In the genomic region with DNA sequence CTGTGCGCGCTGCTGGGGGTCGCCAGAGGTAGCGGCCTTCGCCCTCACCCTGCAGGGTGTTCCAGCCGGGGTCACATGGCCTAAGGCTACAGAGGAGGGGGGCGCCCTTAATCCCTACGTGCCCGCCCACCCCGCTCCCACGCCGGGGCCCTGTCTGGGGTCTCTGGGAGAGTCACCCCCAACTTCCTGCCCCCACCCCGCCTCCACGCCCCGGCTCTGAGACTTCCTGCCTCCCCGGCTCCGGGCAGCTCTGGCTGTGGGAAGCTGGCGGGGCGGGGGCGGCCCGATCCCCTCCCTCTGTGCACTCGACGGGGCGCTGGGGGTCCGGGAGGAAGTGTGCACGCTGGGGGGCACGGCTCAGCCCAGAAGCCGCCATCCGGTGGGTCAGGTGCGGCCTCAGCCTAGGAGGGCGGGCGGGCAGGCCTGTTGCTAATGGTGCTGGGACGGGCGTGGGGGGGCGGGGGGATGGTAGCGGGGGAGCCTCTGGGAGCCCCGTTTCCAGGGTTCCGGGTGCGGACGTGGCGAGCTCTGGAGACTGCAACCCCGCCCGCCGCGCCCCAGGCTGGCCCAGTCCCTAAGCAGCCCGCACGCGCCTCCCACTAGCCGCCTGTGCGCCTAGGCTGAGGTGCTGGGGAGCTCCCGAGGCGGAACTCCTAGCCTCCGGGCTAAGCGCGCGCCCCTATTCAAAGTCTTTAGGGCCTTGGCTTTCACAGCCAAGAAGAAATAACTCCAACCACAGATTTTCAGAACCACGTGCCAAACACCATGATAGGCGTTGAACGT, we compare ENCODE assay signal across 8 cellular contexts.
DNase-seq lines count a peak whose midpoint lies in the region; ATAC-seq, FAIRE-seq and TF ChIP-seq lines count a peak whose summit lies in the region.

No MANE protein-coding gene starts in this region.

- H3K36me3 ChIP-seq in endothelial cell of umbilical vein (ENCODE audit: control insufficient read depth in 2 of 2, extremely low read depth in 1 of 2, insufficient read depth in 2 of 2, low read length in 2 of 2): no peaks in the 10 kb centered on the region

- no peak overlapping the region for H3K9ac ChIP-seq in endothelial cell of umbilical vein (replicated peaks; ENCODE audit: extremely low read depth, insufficient read depth, low read length)

- ATAC-seq in SK-N-SH treated with all-trans-retinoic acid at 6 μM for 48 hours: peak; percentile 15

- CTCF ChIA-PET in GM10248 (lab: Yijun Ruan, JAX): interaction anchor here (1.0 to 7.4 kb wide), 12 partner anchors 9 to 79 kb away, joined by 3 to 31 read pairs (median 4); no protein-coding TSS in a partner anchor
- CTCF ChIA-PET in endothelial cell of umbilical vein (lab: Charles Lee): interaction anchor here (0.6 to 3.0 kb wide), 10 partner anchors 9 to 81 kb away, joined by 3 to 27 read pairs (median 6); no protein-coding TSS in a partner anchor

- H3K27ac Mint-ChIP-seq in nephron progenitor cell: peak overlapping the region; percentile 99

- H3K9me1 ChIP-seq in endothelial cell of umbilical vein (replicated peaks; ENCODE audit: control insufficient read depth, extremely low read depth, insufficient read depth, low read length): no peaks in the 10 kb centered on the region

- H3K27ac ChIP-seq in endothelial cell of umbilical vein (ENCODE audit: insufficient read depth, low read depth, low read length): no peak overlapping the region

- TF ChIP-seq CTCF in GM10248 (IDR thresholded peaks at IDR 0.05; ENCODE audit: control extremely low read depth, extremely low read depth, low read depth, missing control alignments) (no peak), endothelial cell of umbilical vein (IDR thresholded peaks at IDR 0.05; ENCODE audit: extremely low read depth in 1 of 2, insufficient read depth in 1 of 2, low read depth in 1 of 2, low read length in 2 of 2) (no peak), nephron progenitor cell (IDR thresholded peaks at IDR 0.05) (no peak)

- no peak for FAIRE-seq in endothelial cell of umbilical vein (lab: Jason Lieb, UNC)

- H3K4me1 Mint-ChIP-seq in nephron progenitor cell: peaks cover 66% of the 10 kb centered on the region

- POLR2A ChIA-PET in GM10248 (lab: Yijun Ruan, JAX): no interaction called here
- POLR2A ChIA-PET in endothelial cell of umbilical vein (lab: Charles Lee): interaction anchor here (0.6 kb wide), 1 partner anchor 19 kb away, joined by 5 read pairs; no protein-coding TSS in a partner anchor

- peak overlapping the region; percentile 58 for H3K4me3 Mint-ChIP-seq in nephron progenitor cell

- H3K27me3 ChIP-seq in endothelial cell of umbilical vein (ENCODE audit: control insufficient read depth in 2 of 2, insufficient read depth in 2 of 2, low read length in 2 of 2): peaks cover 11 to 13% of the 10 kb centered on the region in 2 experiments

- H3K36me3 Mint-ChIP-seq in nephron progenitor cell (ENCODE audit: low read depth): no peaks in the 10 kb centered on the region

- no peak overlapping the region for H3K4me2 ChIP-seq in endothelial cell of umbilical vein (ENCODE audit: insufficient read depth, low read length)

- DNase-seq in GM10248 (ENCODE audit: extremely low spot score) (peak; percentile 59), endothelial cell of umbilical vein (ENCODE audit: low read depth, low spot score) (no peak), nephron progenitor cell (peak; percentile 66), MV-4-11 (lab: John Stamatoyannopoulos, UW) (no peak), NCI-H187 treated with DMSO at 0.1 percent for 48 hours (lab: John Stamatoyannopoulos, UW) (no peak), NCI-H2107 (lab: John Stamatoyannopoulos, UW) (no peak), NCI-H748 (lab: John Stamatoyannopoulos, UW; ENCODE audit: unreplicated experiment) (no peak)

- no peaks in the 10 kb centered on the region for H4K20me1 ChIP-seq in endothelial cell of umbilical vein (replicated peaks; ENCODE audit: control insufficient read depth, extremely low read depth, insufficient read depth, low read length)

- intact Hi-C loops in endothelial cell of umbilical vein (cut with micrococcal nuclease): loop anchor here (2.0 kb wide), 2 partner anchors 37 to 43 kb away; no protein-coding TSS in a partner anchor

- H3K4me3 ChIP-seq in endothelial cell of umbilical vein (replicated peaks in 1 of 3; ENCODE audit: insufficient read depth in 1 of 3, low read depth in 1 of 3, low read length in 3 of 3): peak overlapping the region in 1 of 3 experiments; percentile 8

- peaks cover 9% of the 10 kb centered on the region for H3K27me3 Mint-ChIP-seq in nephron progenitor cell (ENCODE audit: low read depth, poor library complexity)

- H3K4me1 ChIP-seq in endothelial cell of umbilical vein (ENCODE audit: control insufficient read depth, extremely low read depth, insufficient read depth, low read length): peaks cover 7% of the 10 kb centered on the region

- H3K79me2 ChIP-seq in endothelial cell of umbilical vein (ENCODE audit: control insufficient read depth, insufficient read depth, low read length): no peaks in the 10 kb centered on the region

- BruUV-seq in endothelial cell of umbilical vein (replicated peaks; lab: Mats Ljungman, UMichigan): no TSS peak

- peak overlapping the region; percentile 6 for H2AFZ ChIP-seq in endothelial cell of umbilical vein (ENCODE audit: low read depth, low read length)

- dilution Hi-C loops in endothelial cell of umbilical vein (cut with MboI; ENCODE audit: extremely low pct_ligation_motif_present, low sequenced_read_pairs): no loop called here

- no peak for TF ChIP-seq POLR2A in endothelial cell of umbilical vein (IDR thresholded peaks at IDR 0.05; ENCODE audit: low read depth, low read length)

- no peaks in the 10 kb centered on the region for H3K9me3 Mint-ChIP-seq in nephron progenitor cell

- H3K9me3 ChIP-seq in endothelial cell of umbilical vein (replicated peaks; ENCODE audit: control insufficient read depth, insufficient read depth, low read length): no peaks in the 10 kb centered on the region

TF ChIP-seq in SK-N-SH treated with all-trans-retinoic acid at 6 μM for 48 hours, 23 proteins besides CTCF, POLR2A, EP300 and RAD21 (continues in another document):
- TF ChIP-seq, protein P1, sequence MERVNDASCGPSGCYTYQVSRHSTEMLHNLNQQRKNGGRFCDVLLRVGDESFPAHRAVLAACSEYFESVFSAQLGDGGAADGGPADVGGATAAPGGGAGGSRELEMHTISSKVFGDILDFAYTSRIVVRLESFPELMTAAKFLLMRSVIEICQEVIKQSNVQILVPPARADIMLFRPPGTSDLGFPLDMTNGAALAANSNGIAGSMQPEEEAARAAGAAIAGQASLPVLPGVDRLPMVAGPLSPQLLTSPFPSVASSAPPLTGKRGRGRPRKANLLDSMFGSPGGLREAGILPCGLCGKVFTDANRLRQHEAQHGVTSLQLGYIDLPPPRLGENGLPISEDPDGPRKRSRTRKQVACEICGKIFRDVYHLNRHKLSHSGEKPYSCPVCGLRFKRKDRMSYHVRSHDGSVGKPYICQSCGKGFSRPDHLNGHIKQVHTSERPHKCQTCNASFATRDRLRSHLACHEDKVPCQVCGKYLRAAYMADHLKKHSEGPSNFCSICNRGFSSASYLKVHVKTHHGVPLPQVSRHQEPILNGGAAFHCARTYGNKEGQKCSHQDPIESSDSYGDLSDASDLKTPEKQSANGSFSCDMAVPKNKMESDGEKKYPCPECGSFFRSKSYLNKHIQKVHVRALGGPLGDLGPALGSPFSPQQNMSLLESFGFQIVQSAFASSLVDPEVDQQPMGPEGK (CRISPR knock-in tag; IDR thresholded peaks at IDR 0.05; ENCODE audit: borderline replicate concordance): no peak
- TF ChIP-seq GLIS3 (CRISPR knock-in tag; IDR thresholded peaks at IDR 0.05): no peak
- TF ChIP-seq ESRRG (CRISPR knock-in tag; IDR thresholded peaks at IDR 0.05): no peak
- TF ChIP-seq ZNF565 (CRISPR knock-in tag; conservative IDR thresholded peaks at IDR 0.05; ENCODE audit: low read depth): no peak
- no peak for TF ChIP-seq BACH2 (CRISPR knock-in tag; IDR thresholded peaks at IDR 0.05; ENCODE audit: borderline replicate concordance)
- no peak for TF ChIP-seq TCF4 (CRISPR knock-in tag; IDR thresholded peaks at IDR 0.05; ENCODE audit: borderline replicate concordance)
- TF ChIP-seq ZNF8 (CRISPR knock-in tag; IDR thresholded peaks at IDR 0.05): no peak
- no peak for TF ChIP-seq ZC3H10 (CRISPR knock-in tag; IDR thresholded peaks at IDR 0.05)
- no peak for TF ChIP-seq PPARA (CRISPR knock-in tag; IDR thresholded peaks at IDR 0.05; ENCODE audit: borderline replicate concordance)

TF ChIP-seq in endothelial cell of umbilical vein, 7 proteins besides CTCF, POLR2A, EP300 and RAD21:
- TF ChIP-seq GATA2 (IDR thresholded peaks at IDR 0.05; ENCODE audit: insufficient read depth, insufficient read length, low read depth, low read length): no peak
- no peak for TF ChIP-seq MYC (IDR thresholded peaks at IDR 0.05; ENCODE audit: low read depth, low read length)
- TF ChIP-seq, protein P2, sequence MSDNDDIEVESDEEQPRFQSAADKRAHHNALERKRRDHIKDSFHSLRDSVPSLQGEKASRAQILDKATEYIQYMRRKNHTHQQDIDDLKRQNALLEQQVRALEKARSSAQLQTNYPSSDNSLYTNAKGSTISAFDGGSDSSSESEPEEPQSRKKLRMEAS (IDR thresholded peaks at IDR 0.05; ENCODE audit: insufficient read depth, insufficient read length): no peak
- TF ChIP-seq FOS (IDR thresholded peaks at IDR 0.05; ENCODE audit: borderline replicate concordance, insufficient read depth, low read length): no peak
- TF ChIP-seq JUN (IDR thresholded peaks at IDR 0.05; ENCODE audit: borderline replicate concordance, insufficient read depth, insufficient read length, low read depth): no peak
- TF ChIP-seq EZH2 (IDR thresholded peaks at IDR 0.05; ENCODE audit: borderline replicate concordance, low read depth, low read length, severe bottlenecking): no peak
- TF ChIP-seq POLR2AphosphoS5 (IDR thresholded peaks at IDR 0.05; ENCODE audit: insufficient read depth, low read depth, low read length): no peak
TF ChIP-seq in endothelial cell of umbilical vein: peak in this region for 0.

Comparison
In these comparisons a context has a peak if more than half of its experiments do, and no peak if none do; other contexts are left out.
1. DNase-seq: peak in GM10248 (single experiment) and nephron progenitor cell (single experiment); none in endothelial cell of umbilical vein (single experiment), MV-4-11 (single experiment), NCI-H187 treated with DMSO at 0.1 percent for 48 hours (single experiment), NCI-H2107 (single experiment) and NCI-H748 (single experiment).